In genomic region chr4:36324808-36325207, GRCh38 we compare ENCODE assay signal across 29 cellular contexts. TPM values are rescaled to one million over a fixed set of nuclear protein-coding genes. Genes with fewer than 3 reads are reported as not detected.
DNase-seq lines count a peak whose midpoint lies in the region; ATAC-seq and TF ChIP-seq lines count a peak whose summit lies in the region.
"Had no signal": no experiment of that assay in that cellular context is flagged by ENCODE, and none has a peak within 500 bp of the region (broad histone marks: within the 10 kb centered on the region; RNA-seq: fewer than 3 reads in every experiment).

No MANE protein-coding gene starts in this region.

- H3K27ac ChIP-seq in CD4-positive, alpha-beta T cell (ENCODE audit: low read depth, low read length), result no peak overlapping the region
- H3K27ac ChIP-seq in psoas muscle, result no peak overlapping the region
- no peak overlapping the region for H3K27ac ChIP-seq in neural progenitor cell
- H3K27ac ChIP-seq: PC-9, thyroid gland, VCaP had no signal

- CTCF ChIA-PET in CD4-positive, alpha-beta T cell (lab: Charles Lee), result interaction anchor here (1.0 to 1.3 kb wide), 2 partner anchors 9 to 75 kb away, joined by 4 to 6 read pairs; no protein-coding TSS in a partner anchor
- CTCF ChIA-PET in activated CD8-positive, alpha-beta T cell treated with anti-CD3 and anti-CD28 coated beads for 36 hours (lab: Charles Lee), result interaction anchor here (0.9 to 1.7 kb wide), 6 partner anchors 10 to 81 kb away, joined by 3 to 6 read pairs (median 3); partner anchors contain the start of gene ARAP2

- no peaks in the 10 kb centered on the region for H3K4me1 ChIP-seq in psoas muscle
- no peaks in the 10 kb centered on the region for H3K4me1 ChIP-seq in neural progenitor cell
- H3K4me1 ChIP-seq: thyroid gland had no signal

- H3K79me2 ChIP-seq in neural progenitor cell (ENCODE audit: low read depth), result no peaks in the 10 kb centered on the region

- H2AFZ ChIP-seq in neural progenitor cell (replicated peaks), result no peak overlapping the region
- H2AFZ ChIP-seq: PC-9 had no signal

- ATAC-seq in CD4-positive, alpha-beta T cell (ENCODE audit: poor library complexity), result no peak
- no peak for ATAC-seq in activated CD8-positive, alpha-beta T cell treated with anti-CD3 and anti-CD28 coated beads for 36 hours
- ATAC-seq in memory B cell (ENCODE audit: low read depth) (no peak), psoas muscle (no peak)
- ATAC-seq: HepG2 had no signal

- H3K27ac Mint-ChIP-seq in T-helper 2 cell treated with Interferon-gamma antibody and Interleukin-4, amounts not matched to agents 5 μg/mL and 100 μg/mL, for 36 hours, result peak overlapping the region; percentile 58
- peak overlapping the region; percentile 9 for H3K27ac Mint-ChIP-seq in CD4-positive, alpha-beta T cell
- H3K27ac Mint-ChIP-seq in activated CD8-positive, alpha-beta T cell treated with anti-CD3 and anti-CD28 coated beads for 36 hours, result peak overlapping the region; percentile 74
- H3K27ac Mint-ChIP-seq in memory B cell (peak overlapping the region; percentile 94), neural progenitor cell (no peak overlapping the region)

- no peak for TF ChIP-seq CTCF in CD4-positive, alpha-beta T cell (IDR thresholded peaks at IDR 0.05)
- no peak for TF ChIP-seq CTCF in activated CD8-positive, alpha-beta T cell treated with anti-CD3 and anti-CD28 coated beads for 36 hours (IDR thresholded peaks at IDR 0.05)
- TF ChIP-seq CTCF in psoas muscle (IDR thresholded peaks at IDR 0.05) (no peak), neural progenitor cell (IDR thresholded peaks at IDR 0.05) (no peak)

- POLR2A ChIA-PET in CD4-positive, alpha-beta T cell (lab: Charles Lee), result interaction anchor here (1.1 to 1.4 kb wide), 3 partner anchors 39 to 81 kb away, joined by 4 to 5 read pairs (median 5); partner anchors contain the start of gene ARAP2
- POLR2A ChIA-PET in activated CD8-positive, alpha-beta T cell treated with anti-CD3 and anti-CD28 coated beads for 36 hours (lab: Charles Lee), result interaction anchor here (0.9 to 2.9 kb wide), 4 partner anchors 9 to 81 kb away, joined by 3 to 22 read pairs (median 3); partner anchors contain the start of gene ARAP2

- H3K4me3 ChIP-seq in psoas muscle (no peak overlapping the region), neural progenitor cell (no peak overlapping the region)
- H3K4me3 ChIP-seq: PC-9, skin epidermis, thyroid gland had no signal

- no peaks in the 10 kb centered on the region for H3K27me3 ChIP-seq in CD4-positive, alpha-beta T cell (ENCODE audit: control insufficient read depth, insufficient read depth, low read length)
- no peaks in the 10 kb centered on the region for H3K27me3 ChIP-seq in psoas muscle (ENCODE audit: insufficient read depth in 3 of 3, low read length in 2 of 3)
- H3K27me3 ChIP-seq in neural progenitor cell, result no peaks in the 10 kb centered on the region
- H3K27me3 ChIP-seq: thyroid gland had no signal

- no peaks in the 10 kb centered on the region for H3K36me3 Mint-ChIP-seq in T-helper 2 cell treated with Interferon-gamma antibody and Interleukin-4, amounts not matched to agents 5 μg/mL and 100 μg/mL, for 36 hours (ENCODE audit: low read depth)
- H3K36me3 Mint-ChIP-seq in CD4-positive, alpha-beta T cell (ENCODE audit: low read depth), result no peaks in the 10 kb centered on the region
- H3K36me3 Mint-ChIP-seq in activated CD8-positive, alpha-beta T cell treated with anti-CD3 and anti-CD28 coated beads for 36 hours (ENCODE audit: low read depth), result no peaks in the 10 kb centered on the region
- H3K36me3 Mint-ChIP-seq in memory B cell (peaks cover 1% of the 10 kb centered on the region), neural progenitor cell (no peaks in the 10 kb centered on the region)

- peaks cover 57% of the 10 kb centered on the region for H3K4me1 Mint-ChIP-seq in T-helper 2 cell treated with Interferon-gamma antibody and Interleukin-4, amounts not matched to agents 5 μg/mL and 100 μg/mL, for 36 hours (ENCODE audit: low read depth)
- H3K4me1 Mint-ChIP-seq in CD4-positive, alpha-beta T cell (ENCODE audit: low read depth), result peaks cover 47% of the 10 kb centered on the region
- peaks cover 69% of the 10 kb centered on the region for H3K4me1 Mint-ChIP-seq in activated CD8-positive, alpha-beta T cell treated with anti-CD3 and anti-CD28 coated beads for 36 hours (ENCODE audit: low read depth)
- peaks cover 49% of the 10 kb centered on the region for H3K4me1 Mint-ChIP-seq in memory B cell
- H3K4me1 Mint-ChIP-seq in neural progenitor cell, result peaks cover 10% of the 10 kb centered on the region

- no peak for DNase-seq in T-helper 2 cell treated with Interferon-gamma antibody and Interleukin-4, amounts not matched to agents 5 μg/mL and 100 μg/mL, for 36 hours (ENCODE audit: low spot score)
- no peak for DNase-seq in T-helper 2 cell
- no peak for DNase-seq in CD4-positive, alpha-beta T cell
- DNase-seq in activated CD8-positive, alpha-beta T cell treated with anti-CD3 and anti-CD28 coated beads for 36 hours, result no peak
- no peak for DNase-seq in memory B cell (ENCODE audit: low spot score in 2 of 2)
- no peak for DNase-seq in psoas muscle
- no peak for DNase-seq in glomerular visceral epithelial cell (ENCODE audit: extremely low spot score)
- DNase-seq in neural progenitor cell (ENCODE audit: low spot score), result no peak
- DNase-seq: 8988T; activated CD8-positive, alpha-beta memory T cell treated with anti-CD3 and anti-CD28 coated beads for 24 hours; amygdala; Calu3; NCI-H1105; NCI-H2029; NCI-H2227 treated with DMSO at 0.1 percent for 48 hours; NCI-H82; nucleus accumbens; PC-9; SHP77; stimulated activated CD4-positive, alpha-beta T cell treated with anti-CD3 and anti-CD28 coated beads, Interleukin-1b, Interleukin-23, amount 100 ng/mL, for 48 hours; thyroid gland had no signal

- no peak overlapping the region for H3K9ac ChIP-seq in neural progenitor cell

- H3K36me3 ChIP-seq in psoas muscle (ENCODE audit: insufficient read depth in 1 of 2, low read depth in 1 of 2) (no peaks in the 10 kb centered on the region), neural progenitor cell (no peaks in the 10 kb centered on the region)
- H3K36me3 ChIP-seq: thyroid gland had no signal

- H3K9me3 ChIP-seq in CD4-positive, alpha-beta T cell (ENCODE audit: control insufficient read depth, low read length), result no peaks in the 10 kb centered on the region
- no peaks in the 10 kb centered on the region for H3K9me3 ChIP-seq in psoas muscle
- H3K9me3 ChIP-seq in neural progenitor cell (ENCODE audit: low read depth), result no peaks in the 10 kb centered on the region
- H3K9me3 ChIP-seq: thyroid gland had no signal

- H3K9me3 Mint-ChIP-seq in T-helper 2 cell treated with Interferon-gamma antibody and Interleukin-4, amounts not matched to agents 5 μg/mL and 100 μg/mL, for 36 hours, result no peaks in the 10 kb centered on the region
- no peaks in the 10 kb centered on the region for H3K9me3 Mint-ChIP-seq in CD4-positive, alpha-beta T cell
- H3K9me3 Mint-ChIP-seq in activated CD8-positive, alpha-beta T cell treated with anti-CD3 and anti-CD28 coated beads for 36 hours, result no peaks in the 10 kb centered on the region
- H3K9me3 Mint-ChIP-seq in memory B cell (no peaks in the 10 kb centered on the region), neural progenitor cell (no peaks in the 10 kb centered on the region)

- no peaks in the 10 kb centered on the region for H3F3A ChIP-seq in neural progenitor cell (ENCODE audit: low read depth)

- H3K4me2 ChIP-seq in neural progenitor cell, result no peak overlapping the region
- H3K4me2 ChIP-seq: PC-9 had no signal

- H3K27me3 Mint-ChIP-seq in T-helper 2 cell treated with Interferon-gamma antibody and Interleukin-4, amounts not matched to agents 5 μg/mL and 100 μg/mL, for 36 hours (ENCODE audit: low read depth), result no peaks in the 10 kb centered on the region
- H3K27me3 Mint-ChIP-seq in CD4-positive, alpha-beta T cell, result no peaks in the 10 kb centered on the region
- H3K27me3 Mint-ChIP-seq in activated CD8-positive, alpha-beta T cell treated with anti-CD3 and anti-CD28 coated beads for 36 hours, result no peaks in the 10 kb centered on the region
- H3K27me3 Mint-ChIP-seq in memory B cell, result no peaks in the 10 kb centered on the region
- no peaks in the 10 kb centered on the region for H3K27me3 Mint-ChIP-seq in neural progenitor cell (ENCODE audit: insufficient read depth, low read depth)

- WGBS in psoas muscle, 3 donors, result 87 to 92% (median 90%) methylated on average over 4 of the region's 4 CpGs

- no peaks in the 10 kb centered on the region for H4K20me1 ChIP-seq in neural progenitor cell (ENCODE audit: low read depth)

- H3K4me3 Mint-ChIP-seq in T-helper 2 cell treated with Interferon-gamma antibody and Interleukin-4, amounts not matched to agents 5 μg/mL and 100 μg/mL, for 36 hours, result peak overlapping the region; percentile 8
- H3K4me3 Mint-ChIP-seq in CD4-positive, alpha-beta T cell, result peak overlapping the region; percentile 1
- no peak overlapping the region for H3K4me3 Mint-ChIP-seq in activated CD8-positive, alpha-beta T cell treated with anti-CD3 and anti-CD28 coated beads for 36 hours
- H3K4me3 Mint-ChIP-seq in memory B cell (peak overlapping the region; percentile 4), neural progenitor cell (no peak overlapping the region)

- intact Hi-C loops in CD4-positive, alpha-beta T cell (cut with DNase I, micrococcal nuclease), result loop anchor here (5.0 to 10.0 kb wide), 2 partner anchors 38 to 80 kb away; partner anchors contain the start of gene ARAP2 (in 1 of the 2)
- intact Hi-C loops in activated CD8-positive, alpha-beta T cell treated with anti-CD3 and anti-CD28 coated beads for 36 hours (cut with micrococcal nuclease), result loop anchor here (5.0 kb wide), 1 partner anchor 83 kb away; the partner anchor contains the start of gene ARAP2
- intact Hi-C loops in psoas muscle (cut with DNase I), result no loop called here

RNA-seq across cellular contexts. Expression of gene DTHD1, which starts 43.4 kb away (rescaled TPM):
- under 1 TPM; 0.11 to 0.16 TPM for total RNA-seq in CD4-positive, alpha-beta T cell
- 1 to 10 TPM; 1.2 to 1.3 TPM for total RNA-seq in activated CD8-positive, alpha-beta T cell treated with anti-CD3 and anti-CD28 coated beads for 36 hours
- total RNA-seq in psoas muscle (under 1 TPM in 2 of 4 donors, not detected in 2; 0.07 to 0.15 TPM), neural progenitor cell (ENCODE audit: low replicate concordance) (not detected in 2 replicates)
- under 1 TPM in 1 of 3 donors, not detected in 2; 0.01 TPM for polyA plus RNA-seq in psoas muscle
- total RNA-seq: Calu3, Daoy, glomerular endothelial cell, H4, HepG2, kidney epithelial cell, lung microvascular endothelial cell, PC-9 had no signal
- polyA plus RNA-seq: HepG2 had no signal

Comparison
In these comparisons a context has a peak if more than half of its experiments do, and no peak if none do; other contexts are left out.
1. H3K4me3 Mint-ChIP-seq: peak in T-helper 2 cell treated with Interferon-gamma antibody and Interleukin-4, amounts not matched to agents 5 μg/mL and 100 μg/mL, for 36 hours (single experiment), CD4-positive, alpha-beta T cell (single experiment) and memory B cell (single experiment); none in activated CD8-positive, alpha-beta T cell treated with anti-CD3 and anti-CD28 coated beads for 36 hours (single experiment) and neural progenitor cell (single experiment).
2. intact Hi-C loops: an anchor here in CD4-positive, alpha-beta T cell (5.0 to 10.0 kb wide) and activated CD8-positive, alpha-beta T cell treated with anti-CD3 and anti-CD28 coated beads for 36 hours (5.0 kb wide); none called in psoas muscle.